Comparison of ENCODE assay signal across 13 cellular contexts in genomic region chr2:238866656-238867277, GRCh38. TPM values are rescaled to one million over a fixed set of nuclear protein-coding genes. Genes with fewer than 3 reads are reported as not detected.
DNase-seq lines count a peak whose midpoint lies in the region; ATAC-seq and TF ChIP-seq lines count a peak whose summit lies in the region.
"Had no signal": no experiment of that assay in that cellular context is flagged by ENCODE, and none has a peak within 500 bp of the region (broad histone marks: within the 10 kb centered on the region; RNA-seq: fewer than 3 reads in every experiment).

No MANE protein-coding gene starts in this region.

- H3K4me1 ChIP-seq in ACC112 (ENCODE audit: control insufficient read depth, insufficient read depth, low read length, unreplicated experiment) = peaks cover 68% of the 10 kb centered on the region
- peaks cover 9% of the 10 kb centered on the region for H3K4me1 ChIP-seq in endodermal cell (ENCODE audit: control insufficient read depth, insufficient read depth, low read length)

- H3K27ac Mint-ChIP-seq in endodermal cell = peak overlapping the region; percentile 64
- no peak overlapping the region for H3K27ac Mint-ChIP-seq in activated naive CD4-positive, alpha-beta T cell treated with anti-CD3 and anti-CD28 coated beads, Interleukin-2, amount 10 ng/mL, durations not matched to agents 7 days and 5 days

- CTCF ChIA-PET in activated naive CD4-positive, alpha-beta T cell treated with anti-CD3 and anti-CD28 coated beads, Interleukin-2, amount 10 ng/mL, durations not matched to agents 7 days and 5 days (lab: Charles Lee) = no interaction called here

- no peak for TF ChIP-seq CTCF in endodermal cell (conservative IDR thresholded peaks at IDR 0.05)

- H3K36me3 Mint-ChIP-seq in endodermal cell (ENCODE audit: low read depth) = no peaks in the 10 kb centered on the region
- H3K36me3 Mint-ChIP-seq in activated naive CD4-positive, alpha-beta T cell treated with anti-CD3 and anti-CD28 coated beads, Interleukin-2, amount 10 ng/mL, durations not matched to agents 7 days and 5 days = no peaks in the 10 kb centered on the region

- no peak overlapping the region for H3K9ac ChIP-seq in endodermal cell (ENCODE audit: extremely low read depth, low read length, poor library complexity, severe bottlenecking)

- ATAC-seq in GM21576 (IDR thresholded peaks at IDR 0.05; ENCODE audit: unreplicated experiment) (no peak), HG02798 (IDR thresholded peaks at IDR 0.05; ENCODE audit: poor library complexity, unreplicated experiment) (no peak)
- ATAC-seq: left lung had no signal

- DNase-seq in NCI-H1092 treated with DMSO at 0.1 percent for 48 hours (lab: John Stamatoyannopoulos, UW) (peak; percentile 20), endodermal cell (peak; percentile 49), posterior vena cava (ENCODE audit: low spot score) (peak; percentile 69)
- no peak for DNase-seq in activated T-cell treated with anti-CD3 and anti-CD28 coated beads, Interleukin-2, amount 50 U/mL, for 48 hours
- DNase-seq in activated naive CD4-positive, alpha-beta T cell treated with anti-CD3 and anti-CD28 coated beads, Interleukin-2, amount 10 ng/mL, durations not matched to agents 7 days and 5 days = no peak
- DNase-seq: cortex of kidney, hypothalamus, NCI-H2081 had no signal

- no peaks in the 10 kb centered on the region for H3K9me3 ChIP-seq in endodermal cell (ENCODE audit: control insufficient read depth, low read length)
- H3K9me3 ChIP-seq: left lung had no signal

- 89 to 90% methylated on average over 10 to 17 of the region's 17 CpGs for WGBS in endodermal cell (ENCODE audit: insufficient coverage in 1 of 2, insufficient read length in 1 of 2), 2 experiments

- H3K27ac ChIP-seq in ACC112 (ENCODE audit: low read depth, low read length) (peak overlapping the region; percentile 81), endodermal cell (ENCODE audit: low read depth, low read length) (no peak overlapping the region)
- H3K27ac ChIP-seq: left lung had no signal

- peaks cover 9% of the 10 kb centered on the region for H3K4me1 Mint-ChIP-seq in endodermal cell
- no peaks in the 10 kb centered on the region for H3K4me1 Mint-ChIP-seq in activated naive CD4-positive, alpha-beta T cell treated with anti-CD3 and anti-CD28 coated beads, Interleukin-2, amount 10 ng/mL, durations not matched to agents 7 days and 5 days

- H3K36me3 ChIP-seq in ACC112 (ENCODE audit: insufficient read depth, low read length) (no peaks in the 10 kb centered on the region), endodermal cell (ENCODE audit: control insufficient read depth, insufficient read depth, low read length) (no peaks in the 10 kb centered on the region)
- H3K36me3 ChIP-seq: left lung had no signal

- no peak overlapping the region for H3K4me3 Mint-ChIP-seq in endodermal cell
- no peak overlapping the region for H3K4me3 Mint-ChIP-seq in activated naive CD4-positive, alpha-beta T cell treated with anti-CD3 and anti-CD28 coated beads, Interleukin-2, amount 10 ng/mL, durations not matched to agents 7 days and 5 days
- H3K4me3 Mint-ChIP-seq: natural killer cell treated with Interleukin-12 subunit alpha and Interleukin-12 subunit beta and Interleukin-15 and Interleukin-18, amount 100 ng/mL, for 72 hours had no signal

- no peak overlapping the region for H3K4me3 ChIP-seq in ACC112 (ENCODE audit: low read depth, low read length)
- H3K4me3 ChIP-seq in endodermal cell (ENCODE audit: low read length) = no peak overlapping the region
- H3K4me3 ChIP-seq: left lung had no signal

- no peaks in the 10 kb centered on the region for H3K27me3 Mint-ChIP-seq in endodermal cell (ENCODE audit: insufficient read depth)
- H3K27me3 Mint-ChIP-seq in activated naive CD4-positive, alpha-beta T cell treated with anti-CD3 and anti-CD28 coated beads, Interleukin-2, amount 10 ng/mL, durations not matched to agents 7 days and 5 days = peaks cover 10% of the 10 kb centered on the region

- H3K9me3 Mint-ChIP-seq in endodermal cell = peaks cover under 1% of the 10 kb centered on the region
- peaks cover 5% of the 10 kb centered on the region for H3K9me3 Mint-ChIP-seq in activated naive CD4-positive, alpha-beta T cell treated with anti-CD3 and anti-CD28 coated beads, Interleukin-2, amount 10 ng/mL, durations not matched to agents 7 days and 5 days
- H3K9me3 Mint-ChIP-seq: natural killer cell treated with Interleukin-12 subunit alpha and Interleukin-12 subunit beta and Interleukin-15 and Interleukin-18, amount 100 ng/mL, for 72 hours had no signal

- H3K79me2 ChIP-seq in ACC112 (ENCODE audit: control insufficient read depth, insufficient read depth, low read length, unreplicated experiment) = peaks cover 41% of the 10 kb centered on the region

- no peak overlapping the region for H2AFZ ChIP-seq in ACC112 (ENCODE audit: low read length, unreplicated experiment)

- intact Hi-C loops in posterior vena cava (cut with DNase I) = no loop called here

- no peaks in the 10 kb centered on the region for H3K27me3 ChIP-seq in ACC112 (ENCODE audit: insufficient read depth, low read length)
- H3K27me3 ChIP-seq in endodermal cell (ENCODE audit: control insufficient read depth, insufficient read depth, low read length, poor library complexity, severe bottlenecking) = no peaks in the 10 kb centered on the region

RNA-seq across cellular contexts. Expression of gene TWIST2, which starts 18.9 kb away (rescaled TPM):
- total RNA-seq in endodermal cell (1 to 10 TPM in 1 of 2 donors, not detected in 1; 1.9 TPM), posterior vena cava (10 to 100 TPM; 18.6 to 23.0 TPM)
- polyA plus RNA-seq in endodermal cell (2013, experiment 1 of 2) = 1.3 TPM
- 0.83 TPM for polyA plus RNA-seq in endodermal cell (2013, experiment 2 of 2)
- total RNA-seq: natural killer cell treated with Interleukin-12 subunit alpha and Interleukin-12 subunit beta and Interleukin-15 and Interleukin-18, amount 100 ng/mL, for 72 hours had no signal

Comparison
In these comparisons a context has a peak if more than half of its experiments do, and no peak if none do; other contexts are left out.
1. DNase-seq: peak in NCI-H1092 treated with DMSO at 0.1 percent for 48 hours (single experiment), endodermal cell (single experiment) and posterior vena cava (single experiment); none in activated T-cell treated with anti-CD3 and anti-CD28 coated beads, Interleukin-2, amount 50 U/mL, for 48 hours (0 of 2) and activated naive CD4-positive, alpha-beta T cell treated with anti-CD3 and anti-CD28 coated beads, Interleukin-2, amount 10 ng/mL, durations not matched to agents 7 days and 5 days (single experiment).
2. RNA of gene TWIST2, which starts 18.9 kb away (total RNA-seq): 18.6 to 23.0 TPM in posterior vena cava; 1.9 TPM in endodermal cell; every median in the first group is over 4 times any median in the second.